14 cellular contexts compared by ENCODE assay signal in genomic region chr3:64549869-64550268, GRCh38.
"Had no signal": no experiment of that assay in that cellular context is flagged by ENCODE, and none has a peak within 500 bp of the region (broad histone marks: within the 10 kb centered on the region; RNA-seq: fewer than 3 reads in every experiment).

No MANE protein-coding gene starts in this region.

- DNase-seq: dermis blood vessel endothelial cell; endodermal cell; erythroblast; heart right ventricle; hypothalamus; kidney glomerular epithelial cell; mesendoderm; naive thymus-derived CD4-positive, alpha-beta T cell; right cardiac atrium; stimulated activated CD4-positive, alpha-beta T cell treated with anti-CD3 and anti-CD28 coated beads, Interleukin-2, amount 100 ng/mL, for 48 hours; stimulated activated naive CD8-positive, alpha-beta T cell treated with anti-CD3 and anti-CD28 coated beads, Interleukin-15, Interleukin-2, amounts not matched to agents 100 U/mL and 50 U/mL, for 24 hours; testis; trophoblast cell had no signal

- H3K4me1 ChIP-seq: testis had no signal

- H3K9me3 ChIP-seq: heart right ventricle, testis had no signal

- H3K27me3 ChIP-seq: heart right ventricle, testis had no signal

- H3K4me3 ChIP-seq: heart right ventricle, smooth muscle cell, testis had no signal

- ATAC-seq: naive thymus-derived CD4-positive, alpha-beta T cell; right cardiac atrium; stimulated activated naive CD8-positive, alpha-beta T cell treated with anti-CD3 and anti-CD28 coated beads, Interleukin-15, Interleukin-2, amounts not matched to agents 100 U/mL and 50 U/mL, for 24 hours had no signal

- H3K27ac ChIP-seq: testis had no signal
